3 cellular contexts compared by ENCODE assay signal in the genomic region with DNA sequence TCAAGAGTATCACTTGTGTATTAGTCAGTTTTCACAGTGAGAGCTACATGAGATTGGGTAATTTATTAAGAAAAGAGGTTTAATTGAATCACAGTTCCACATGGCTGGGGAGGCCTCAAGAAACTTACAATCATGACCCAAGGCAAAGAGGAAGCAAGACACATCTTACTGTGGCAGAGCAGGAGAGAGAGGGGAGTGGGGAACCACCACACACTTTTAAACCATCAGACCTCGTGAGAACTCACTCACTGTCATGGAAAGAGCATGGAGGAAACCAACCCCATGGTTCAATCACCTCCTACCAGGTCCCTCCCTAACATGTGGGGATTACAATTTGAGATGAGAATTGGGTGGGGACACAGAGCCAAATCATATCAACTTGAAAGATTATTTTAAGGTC.
"Had no signal": no experiment of that assay in that cellular context is flagged by ENCODE, and none has a peak within 500 bp of the region (broad histone marks: within the 10 kb centered on the region; RNA-seq: fewer than 3 reads in every experiment).

No MANE protein-coding gene starts in this region.

- DNase-seq: GDM1, GF-D8 had no signal

- H3K4me3 ChIP-seq: GM12878 had no signal

- ATAC-seq: GM12878 had no signal
